1 cellular context compared by ENCODE assay signal in the genomic region with DNA sequence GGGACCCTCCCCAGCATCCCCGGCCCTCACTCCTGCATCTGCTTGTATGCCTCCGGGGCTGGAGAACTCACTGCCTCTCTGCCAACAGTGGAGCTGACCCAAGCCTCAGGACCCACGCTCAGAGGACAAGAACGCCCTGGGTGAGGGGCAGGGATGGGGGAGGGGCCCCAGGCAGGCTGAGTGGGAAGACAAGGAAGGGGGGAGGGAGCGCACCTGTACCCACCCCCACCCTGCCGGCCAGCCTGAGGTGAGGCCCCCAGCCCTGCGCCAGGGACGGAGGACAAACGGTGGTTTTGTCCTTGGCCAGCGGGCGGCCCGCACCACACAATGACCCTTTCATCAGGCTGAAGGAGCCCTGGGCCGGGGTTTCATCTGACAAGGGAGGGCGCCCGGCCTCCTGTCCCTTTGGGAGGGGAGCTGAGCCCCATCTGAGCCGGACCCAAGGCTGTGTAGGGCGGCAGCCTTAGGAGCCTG.
TF ChIP-seq lines count a peak whose summit lies in the region.

No MANE protein-coding gene starts in this region.

TF ChIP-seq in HepG2, 621 proteins besides CTCF, POLR2A, EP300 and RAD21 (continued from another document and continues in another):
- TF ChIP-seq CHD4 (IDR thresholded peaks at IDR 0.05; ENCODE audit: borderline replicate concordance, low read length) (no peak), KDM3A (CRISPR knock-in tag; IDR thresholded peaks at IDR 0.05; ENCODE audit: low read depth) (no peak), SOX5 (CRISPR knock-in tag; IDR thresholded peaks at IDR 0.05; ENCODE audit: borderline replicate concordance) (no peak), ATAD3A (CRISPR knock-in tag; IDR thresholded peaks at IDR 0.05) (no peak), ZNF260 (CRISPR knock-in tag; IDR thresholded peaks at IDR 0.05; ENCODE audit: borderline replicate concordance, low read depth) (no peak), FOXP1 (IDR thresholded peaks at IDR 0.05) (no peak), FOXP1 (CRISPR knock-in tag; IDR thresholded peaks at IDR 0.05) (no peak), ZNF776 (CRISPR knock-in tag; IDR thresholded peaks at IDR 0.05) (no peak), GZF1 (CRISPR knock-in tag; IDR thresholded peaks at IDR 0.05) (no peak), XRCC5 (optimal IDR thresholded peaks at IDR 0.05; ENCODE audit: low read length) (peak; percentile 60), GATA4 (IDR thresholded peaks at IDR 0.05; ENCODE audit: borderline replicate concordance, low read depth) (no peak), HNRNPH1 (optimal IDR thresholded peaks at IDR 0.05; ENCODE audit: low read depth, low read length) (no peak), SOX13 (IDR thresholded peaks at IDR 0.05) (no peak), SOX13 (CRISPR knock-in tag; conservative IDR thresholded peaks at IDR 0.05 in 1 of 2, IDR thresholded peaks at IDR 0.05 in 1 of 2) (peak in 1 of 2 experiments; percentile 37; a peak in 1 of 4 replicates), ZNF790 (CRISPR knock-in tag; IDR thresholded peaks at IDR 0.05; ENCODE audit: borderline replicate concordance) (no peak), ZNF616 (CRISPR knock-in tag; IDR thresholded peaks at IDR 0.05; ENCODE audit: low read depth) (no peak), RFXANK (CRISPR knock-in tag; IDR thresholded peaks at IDR 0.05) (no peak), NAIF1 (CRISPR knock-in tag; IDR thresholded peaks at IDR 0.05; ENCODE audit: borderline replicate concordance) (no peak), CEBPG (CRISPR knock-in tag; IDR thresholded peaks at IDR 0.05) (no peak), ARHGAP35 (CRISPR knock-in tag; IDR thresholded peaks at IDR 0.05; ENCODE audit: borderline replicate concordance) (no peak), ZBTB7B (CRISPR knock-in tag; IDR thresholded peaks at IDR 0.05) (peak; percentile 52; the same call in 1 of the 2 replicates), ZNF10 (CRISPR knock-in tag; IDR thresholded peaks at IDR 0.05; ENCODE audit: borderline replicate concordance, low read depth) (no peak), ZNF331 (CRISPR knock-in tag; IDR thresholded peaks at IDR 0.05) (no peak), PCBP1 (IDR thresholded peaks at IDR 0.05; ENCODE audit: borderline replicate concordance, low read depth, low read length) (peak; percentile 68; the same call in 1 of the 2 replicates), ZC3H4 (CRISPR knock-in tag; IDR thresholded peaks at IDR 0.05; ENCODE audit: borderline replicate concordance) (no peak), PRPF4 (IDR thresholded peaks at IDR 0.05; ENCODE audit: low read depth, low read length, poor library complexity, severe bottlenecking) (peak; percentile 90), YEATS2 (CRISPR knock-in tag; IDR thresholded peaks at IDR 0.05; ENCODE audit: borderline replicate concordance) (no peak), MED1 (CRISPR knock-in tag; IDR thresholded peaks at IDR 0.05) (no peak), KDM1A (CRISPR knock-in tag; IDR thresholded peaks at IDR 0.05) (peak; percentile 57; the same call in 1 of the 2 replicates), ZSCAN31 (CRISPR knock-in tag; IDR thresholded peaks at IDR 0.05; ENCODE audit: low read depth) (no peak), ZNF124 (CRISPR knock-in tag; IDR thresholded peaks at IDR 0.05) (no peak), SNRNP70 (IDR thresholded peaks at IDR 0.05; ENCODE audit: low read depth, low read length) (no peak), RARA (CRISPR knock-in tag; IDR thresholded peaks at IDR 0.05) (no peak)
- TF ChIP-seq, protein P1, sequence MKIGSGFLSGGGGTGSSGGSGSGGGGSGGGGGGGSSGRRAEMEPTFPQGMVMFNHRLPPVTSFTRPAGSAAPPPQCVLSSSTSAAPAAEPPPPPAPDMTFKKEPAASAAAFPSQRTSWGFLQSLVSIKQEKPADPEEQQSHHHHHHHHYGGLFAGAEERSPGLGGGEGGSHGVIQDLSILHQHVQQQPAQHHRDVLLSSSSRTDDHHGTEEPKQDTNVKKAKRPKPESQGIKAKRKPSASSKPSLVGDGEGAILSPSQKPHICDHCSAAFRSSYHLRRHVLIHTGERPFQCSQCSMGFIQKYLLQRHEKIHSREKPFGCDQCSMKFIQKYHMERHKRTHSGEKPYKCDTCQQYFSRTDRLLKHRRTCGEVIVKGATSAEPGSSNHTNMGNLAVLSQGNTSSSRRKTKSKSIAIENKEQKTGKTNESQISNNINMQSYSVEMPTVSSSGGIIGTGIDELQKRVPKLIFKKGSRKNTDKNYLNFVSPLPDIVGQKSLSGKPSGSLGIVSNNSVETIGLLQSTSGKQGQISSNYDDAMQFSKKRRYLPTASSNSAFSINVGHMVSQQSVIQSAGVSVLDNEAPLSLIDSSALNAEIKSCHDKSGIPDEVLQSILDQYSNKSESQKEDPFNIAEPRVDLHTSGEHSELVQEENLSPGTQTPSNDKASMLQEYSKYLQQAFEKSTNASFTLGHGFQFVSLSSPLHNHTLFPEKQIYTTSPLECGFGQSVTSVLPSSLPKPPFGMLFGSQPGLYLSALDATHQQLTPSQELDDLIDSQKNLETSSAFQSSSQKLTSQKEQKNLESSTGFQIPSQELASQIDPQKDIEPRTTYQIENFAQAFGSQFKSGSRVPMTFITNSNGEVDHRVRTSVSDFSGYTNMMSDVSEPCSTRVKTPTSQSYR (CRISPR knock-in tag; IDR thresholded peaks at IDR 0.05; ENCODE audit: borderline replicate concordance), result peak; percentile 89
- TF ChIP-seq, protein P2, sequence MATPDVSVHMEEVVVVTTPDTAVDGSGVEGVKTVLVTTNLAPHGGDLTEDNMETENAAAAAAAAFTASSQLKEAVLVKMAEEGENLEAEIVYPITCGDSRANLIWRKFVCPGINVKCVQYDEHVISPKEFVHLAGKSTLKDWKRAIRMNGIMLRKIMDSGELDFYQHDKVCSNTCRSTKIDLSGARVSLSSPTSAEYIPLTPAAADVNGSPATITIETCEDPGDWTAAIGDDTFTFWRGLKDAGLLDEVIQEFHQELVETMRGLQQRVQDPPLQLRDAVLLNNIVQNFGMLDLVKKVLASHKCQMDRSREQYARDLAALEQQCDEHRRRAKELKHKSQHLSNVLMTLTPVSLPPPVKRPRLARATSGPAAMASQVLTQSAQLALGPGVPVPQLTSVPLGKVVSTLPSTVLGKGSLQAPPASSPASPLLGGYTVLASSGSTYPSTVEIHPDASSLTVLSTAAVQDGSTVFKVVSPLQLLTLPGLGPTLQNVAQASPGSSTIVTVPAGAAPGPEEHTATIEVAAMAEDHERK (CRISPR knock-in tag; IDR thresholded peaks at IDR 0.05; ENCODE audit: low read depth), result no peak
- TF ChIP-seq, protein P3, sequence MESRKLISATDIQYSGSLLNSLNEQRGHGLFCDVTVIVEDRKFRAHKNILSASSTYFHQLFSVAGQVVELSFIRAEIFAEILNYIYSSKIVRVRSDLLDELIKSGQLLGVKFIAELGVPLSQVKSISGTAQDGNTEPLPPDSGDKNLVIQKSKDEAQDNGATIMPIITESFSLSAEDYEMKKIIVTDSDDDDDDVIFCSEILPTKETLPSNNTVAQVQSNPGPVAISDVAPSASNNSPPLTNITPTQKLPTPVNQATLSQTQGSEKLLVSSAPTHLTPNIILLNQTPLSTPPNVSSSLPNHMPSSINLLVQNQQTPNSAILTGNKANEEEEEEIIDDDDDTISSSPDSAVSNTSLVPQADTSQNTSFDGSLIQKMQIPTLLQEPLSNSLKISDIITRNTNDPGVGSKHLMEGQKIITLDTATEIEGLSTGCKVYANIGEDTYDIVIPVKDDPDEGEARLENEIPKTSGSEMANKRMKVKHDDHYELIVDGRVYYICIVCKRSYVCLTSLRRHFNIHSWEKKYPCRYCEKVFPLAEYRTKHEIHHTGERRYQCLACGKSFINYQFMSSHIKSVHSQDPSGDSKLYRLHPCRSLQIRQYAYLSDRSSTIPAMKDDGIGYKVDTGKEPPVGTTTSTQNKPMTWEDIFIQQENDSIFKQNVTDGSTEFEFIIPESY (CRISPR knock-in tag; IDR thresholded peaks at IDR 0.05), result no peak
- TF ChIP-seq, protein P4, sequence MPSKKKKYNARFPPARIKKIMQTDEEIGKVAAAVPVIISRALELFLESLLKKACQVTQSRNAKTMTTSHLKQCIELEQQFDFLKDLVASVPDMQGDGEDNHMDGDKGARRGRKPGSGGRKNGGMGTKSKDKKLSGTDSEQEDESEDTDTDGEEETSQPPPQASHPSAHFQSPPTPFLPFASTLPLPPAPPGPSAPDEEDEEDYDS (CRISPR knock-in tag; IDR thresholded peaks at IDR 0.05), result no peak
- TF ChIP-seq, protein P5, sequence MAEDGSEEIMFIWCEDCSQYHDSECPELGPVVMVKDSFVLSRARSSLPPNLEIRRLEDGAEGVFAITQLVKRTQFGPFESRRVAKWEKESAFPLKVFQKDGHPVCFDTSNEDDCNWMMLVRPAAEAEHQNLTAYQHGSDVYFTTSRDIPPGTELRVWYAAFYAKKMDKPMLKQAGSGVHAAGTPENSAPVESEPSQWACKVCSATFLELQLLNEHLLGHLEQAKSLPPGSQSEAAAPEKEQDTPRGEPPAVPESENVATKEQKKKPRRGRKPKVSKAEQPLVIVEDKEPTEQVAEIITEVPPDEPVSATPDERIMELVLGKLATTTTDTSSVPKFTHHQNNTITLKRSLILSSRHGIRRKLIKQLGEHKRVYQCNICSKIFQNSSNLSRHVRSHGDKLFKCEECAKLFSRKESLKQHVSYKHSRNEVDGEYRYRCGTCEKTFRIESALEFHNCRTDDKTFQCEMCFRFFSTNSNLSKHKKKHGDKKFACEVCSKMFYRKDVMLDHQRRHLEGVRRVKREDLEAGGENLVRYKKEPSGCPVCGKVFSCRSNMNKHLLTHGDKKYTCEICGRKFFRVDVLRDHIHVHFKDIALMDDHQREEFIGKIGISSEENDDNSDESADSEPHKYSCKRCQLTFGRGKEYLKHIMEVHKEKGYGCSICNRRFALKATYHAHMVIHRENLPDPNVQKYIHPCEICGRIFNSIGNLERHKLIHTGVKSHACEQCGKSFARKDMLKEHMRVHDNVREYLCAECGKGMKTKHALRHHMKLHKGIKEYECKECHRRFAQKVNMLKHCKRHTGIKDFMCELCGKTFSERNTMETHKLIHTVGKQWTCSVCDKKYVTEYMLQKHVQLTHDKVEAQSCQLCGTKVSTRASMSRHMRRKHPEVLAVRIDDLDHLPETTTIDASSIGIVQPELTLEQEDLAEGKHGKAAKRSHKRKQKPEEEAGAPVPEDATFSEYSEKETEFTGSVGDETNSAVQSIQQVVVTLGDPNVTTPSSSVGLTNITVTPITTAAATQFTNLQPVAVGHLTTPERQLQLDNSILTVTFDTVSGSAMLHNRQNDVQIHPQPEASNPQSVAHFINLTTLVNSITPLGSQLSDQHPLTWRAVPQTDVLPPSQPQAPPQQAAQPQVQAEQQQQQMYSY (CRISPR knock-in tag; IDR thresholded peaks at IDR 0.05), result no peak
- TF ChIP-seq, protein P6, sequence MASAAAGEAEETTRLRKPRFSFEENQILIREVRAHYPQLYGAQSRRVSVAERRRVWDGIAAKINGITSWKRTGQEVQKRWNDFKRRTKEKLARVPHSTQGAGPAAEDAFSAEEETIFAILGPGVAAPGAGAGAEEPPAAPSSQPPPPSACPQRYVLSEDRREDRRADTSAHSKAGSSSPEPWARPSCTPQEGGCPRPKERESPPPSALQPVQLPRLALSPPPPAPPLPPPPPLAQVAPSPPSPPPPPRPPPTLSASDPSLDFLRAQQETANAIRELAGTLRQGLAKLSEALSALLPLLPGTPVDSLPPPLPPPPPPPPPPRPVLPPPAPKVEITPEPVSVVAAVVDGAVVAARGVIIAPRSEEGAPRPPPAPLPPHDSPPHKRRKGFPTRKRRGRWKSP (CRISPR knock-in tag; IDR thresholded peaks at IDR 0.05), result no peak
- TF ChIP-seq, protein P7, sequence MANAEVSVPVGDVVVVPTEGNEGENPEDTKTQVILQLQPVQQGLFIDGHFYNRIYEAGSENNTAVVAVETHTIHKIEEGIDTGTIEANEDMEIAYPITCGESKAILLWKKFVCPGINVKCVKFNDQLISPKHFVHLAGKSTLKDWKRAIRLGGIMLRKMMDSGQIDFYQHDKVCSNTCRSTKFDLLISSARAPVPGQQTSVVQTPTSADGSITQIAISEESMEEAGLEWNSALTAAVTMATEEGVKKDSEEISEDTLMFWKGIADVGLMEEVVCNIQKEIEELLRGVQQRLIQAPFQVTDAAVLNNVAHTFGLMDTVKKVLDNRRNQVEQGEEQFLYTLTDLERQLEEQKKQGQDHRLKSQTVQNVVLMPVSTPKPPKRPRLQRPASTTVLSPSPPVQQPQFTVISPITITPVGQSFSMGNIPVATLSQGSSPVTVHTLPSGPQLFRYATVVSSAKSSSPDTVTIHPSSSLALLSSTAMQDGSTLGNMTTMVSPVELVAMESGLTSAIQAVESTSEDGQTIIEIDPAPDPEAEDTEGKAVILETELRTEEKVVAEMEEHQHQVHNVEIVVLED (CRISPR knock-in tag; IDR thresholded peaks at IDR 0.05; ENCODE audit: borderline replicate concordance), result no peak
- TF ChIP-seq, protein P8, sequence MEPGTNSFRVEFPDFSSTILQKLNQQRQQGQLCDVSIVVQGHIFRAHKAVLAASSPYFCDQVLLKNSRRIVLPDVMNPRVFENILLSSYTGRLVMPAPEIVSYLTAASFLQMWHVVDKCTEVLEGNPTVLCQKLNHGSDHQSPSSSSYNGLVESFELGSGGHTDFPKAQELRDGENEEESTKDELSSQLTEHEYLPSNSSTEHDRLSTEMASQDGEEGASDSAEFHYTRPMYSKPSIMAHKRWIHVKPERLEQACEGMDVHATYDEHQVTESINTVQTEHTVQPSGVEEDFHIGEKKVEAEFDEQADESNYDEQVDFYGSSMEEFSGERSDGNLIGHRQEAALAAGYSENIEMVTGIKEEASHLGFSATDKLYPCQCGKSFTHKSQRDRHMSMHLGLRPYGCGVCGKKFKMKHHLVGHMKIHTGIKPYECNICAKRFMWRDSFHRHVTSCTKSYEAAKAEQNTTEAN (CRISPR knock-in tag; conservative IDR thresholded peaks at IDR 0.05), result no peak
- TF ChIP-seq, protein P9, sequence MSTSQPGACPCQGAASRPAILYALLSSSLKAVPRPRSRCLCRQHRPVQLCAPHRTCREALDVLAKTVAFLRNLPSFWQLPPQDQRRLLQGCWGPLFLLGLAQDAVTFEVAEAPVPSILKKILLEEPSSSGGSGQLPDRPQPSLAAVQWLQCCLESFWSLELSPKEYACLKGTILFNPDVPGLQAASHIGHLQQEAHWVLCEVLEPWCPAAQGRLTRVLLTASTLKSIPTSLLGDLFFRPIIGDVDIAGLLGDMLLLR (CRISPR knock-in tag; IDR thresholded peaks at IDR 0.05), result no peak
- TF ChIP-seq, protein P10, sequence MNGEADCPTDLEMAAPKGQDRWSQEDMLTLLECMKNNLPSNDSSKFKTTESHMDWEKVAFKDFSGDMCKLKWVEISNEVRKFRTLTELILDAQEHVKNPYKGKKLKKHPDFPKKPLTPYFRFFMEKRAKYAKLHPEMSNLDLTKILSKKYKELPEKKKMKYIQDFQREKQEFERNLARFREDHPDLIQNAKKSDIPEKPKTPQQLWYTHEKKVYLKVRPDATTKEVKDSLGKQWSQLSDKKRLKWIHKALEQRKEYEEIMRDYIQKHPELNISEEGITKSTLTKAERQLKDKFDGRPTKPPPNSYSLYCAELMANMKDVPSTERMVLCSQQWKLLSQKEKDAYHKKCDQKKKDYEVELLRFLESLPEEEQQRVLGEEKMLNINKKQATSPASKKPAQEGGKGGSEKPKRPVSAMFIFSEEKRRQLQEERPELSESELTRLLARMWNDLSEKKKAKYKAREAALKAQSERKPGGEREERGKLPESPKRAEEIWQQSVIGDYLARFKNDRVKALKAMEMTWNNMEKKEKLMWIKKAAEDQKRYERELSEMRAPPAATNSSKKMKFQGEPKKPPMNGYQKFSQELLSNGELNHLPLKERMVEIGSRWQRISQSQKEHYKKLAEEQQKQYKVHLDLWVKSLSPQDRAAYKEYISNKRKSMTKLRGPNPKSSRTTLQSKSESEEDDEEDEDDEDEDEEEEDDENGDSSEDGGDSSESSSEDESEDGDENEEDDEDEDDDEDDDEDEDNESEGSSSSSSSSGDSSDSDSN (CRISPR knock-in tag; IDR thresholded peaks at IDR 0.05), result peak; percentile 95
- TF ChIP-seq, protein P11, sequence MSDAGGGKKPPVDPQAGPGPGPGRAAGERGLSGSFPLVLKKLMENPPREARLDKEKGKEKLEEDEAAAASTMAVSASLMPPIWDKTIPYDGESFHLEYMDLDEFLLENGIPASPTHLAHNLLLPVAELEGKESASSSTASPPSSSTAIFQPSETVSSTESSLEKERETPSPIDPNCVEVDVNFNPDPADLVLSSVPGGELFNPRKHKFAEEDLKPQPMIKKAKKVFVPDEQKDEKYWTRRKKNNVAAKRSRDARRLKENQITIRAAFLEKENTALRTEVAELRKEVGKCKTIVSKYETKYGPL (CRISPR knock-in tag; IDR thresholded peaks at IDR 0.05), result no peak
